Comparison of ENCODE assay signal across 1 cellular context in genomic region chr16:2473999-2474876, GRCh38.
TF ChIP-seq lines count a peak whose summit lies in the region.

No MANE protein-coding gene starts in this region.

TF ChIP-seq in HepG2, 621 proteins besides CTCF, POLR2A, EP300 and RAD21 (continued from another document and continues in another):
- TF ChIP-seq MEF2D (CRISPR knock-in tag; IDR thresholded peaks at IDR 0.05) = no peak
- no peak for TF ChIP-seq MAZ (IDR thresholded peaks at IDR 0.05; ENCODE audit: borderline replicate concordance, low read depth, low read length)
- no peak for TF ChIP-seq MAZ (CRISPR knock-in tag; IDR thresholded peaks at IDR 0.05; ENCODE audit: low read depth)
- TF ChIP-seq TRIM22 (IDR thresholded peaks at IDR 0.05) = no peak
- TF ChIP-seq ZNF577 (CRISPR knock-in tag; IDR thresholded peaks at IDR 0.05; ENCODE audit: borderline replicate concordance, low read depth) = no peak
- no peak for TF ChIP-seq ZFP82 (CRISPR knock-in tag; IDR thresholded peaks at IDR 0.05; ENCODE audit: borderline replicate concordance)
- TF ChIP-seq ZNF468 (CRISPR knock-in tag; IDR thresholded peaks at IDR 0.05) = no peak
- 0 out of 2 replicates have a peak, but pooled peaks have one; percentile 49 for TF ChIP-seq MYC (CRISPR knock-in tag; IDR thresholded peaks at IDR 0.05; ENCODE audit: borderline replicate concordance)
- no peak for TF ChIP-seq SSRP1 (CRISPR knock-in tag; IDR thresholded peaks at IDR 0.05)
- no peak; the same call in 1 of the 2 replicates for TF ChIP-seq ZNF142 (CRISPR knock-in tag; IDR thresholded peaks at IDR 0.05)
- no peak for TF ChIP-seq ARID5B (CRISPR knock-in tag; IDR thresholded peaks at IDR 0.05)
- no peak for TF ChIP-seq ELF4 (CRISPR knock-in tag; IDR thresholded peaks at IDR 0.05; ENCODE audit: borderline replicate concordance)
- TF ChIP-seq KAT8 (CRISPR knock-in tag; IDR thresholded peaks at IDR 0.05) = no peak
- no peak for TF ChIP-seq SMYD3 (CRISPR knock-in tag; IDR thresholded peaks at IDR 0.05)
- no peak for TF ChIP-seq ZNF224 (CRISPR knock-in tag; IDR thresholded peaks at IDR 0.05)
- TF ChIP-seq, protein P1, sequence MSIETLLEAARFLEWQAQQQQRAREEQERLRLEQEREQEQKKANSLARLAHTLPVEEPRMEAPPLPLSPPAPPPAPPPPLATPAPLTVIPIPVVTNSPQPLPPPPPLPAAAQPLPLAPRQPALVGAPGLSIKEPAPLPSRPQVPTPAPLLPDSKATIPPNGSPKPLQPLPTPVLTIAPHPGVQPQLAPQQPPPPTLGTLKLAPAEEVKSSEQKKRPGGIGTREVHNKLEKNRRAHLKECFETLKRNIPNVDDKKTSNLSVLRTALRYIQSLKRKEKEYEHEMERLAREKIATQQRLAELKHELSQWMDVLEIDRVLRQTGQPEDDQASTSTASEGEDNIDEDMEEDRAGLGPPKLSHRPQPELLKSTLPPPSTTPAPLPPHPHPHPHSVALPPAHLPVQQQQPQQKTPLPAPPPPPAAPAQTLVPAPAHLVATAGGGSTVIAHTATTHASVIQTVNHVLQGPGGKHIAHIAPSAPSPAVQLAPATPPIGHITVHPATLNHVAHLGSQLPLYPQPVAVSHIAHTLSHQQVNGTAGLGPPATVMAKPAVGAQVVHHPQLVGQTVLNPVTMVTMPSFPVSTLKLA (IDR thresholded peaks at IDR 0.05) = no peak
- TF ChIP-seq ZSCAN31 (CRISPR knock-in tag; IDR thresholded peaks at IDR 0.05; ENCODE audit: low read depth) = no peak; the same call in 1 of the 2 replicates
- TF ChIP-seq, protein P2, sequence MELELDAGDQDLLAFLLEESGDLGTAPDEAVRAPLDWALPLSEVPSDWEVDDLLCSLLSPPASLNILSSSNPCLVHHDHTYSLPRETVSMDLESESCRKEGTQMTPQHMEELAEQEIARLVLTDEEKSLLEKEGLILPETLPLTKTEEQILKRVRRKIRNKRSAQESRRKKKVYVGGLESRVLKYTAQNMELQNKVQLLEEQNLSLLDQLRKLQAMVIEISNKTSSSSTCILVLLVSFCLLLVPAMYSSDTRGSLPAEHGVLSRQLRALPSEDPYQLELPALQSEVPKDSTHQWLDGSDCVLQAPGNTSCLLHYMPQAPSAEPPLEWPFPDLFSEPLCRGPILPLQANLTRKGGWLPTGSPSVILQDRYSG (CRISPR knock-in tag; IDR thresholded peaks at IDR 0.05) = no peak
- no peak for TF ChIP-seq ELF3 (CRISPR knock-in tag; IDR thresholded peaks at IDR 0.05)
- no peak for TF ChIP-seq ZNF512 (CRISPR knock-in tag; IDR thresholded peaks at IDR 0.05)
- TF ChIP-seq ZNF580 (CRISPR knock-in tag; IDR thresholded peaks at IDR 0.05; ENCODE audit: borderline replicate concordance, low read depth) = no peak
- TF ChIP-seq RFX5 (IDR thresholded peaks at IDR 0.05; ENCODE audit: low read depth, low read length) = no peak
- no peak for TF ChIP-seq TAF1 (CRISPR knock-in tag; IDR thresholded peaks at IDR 0.05)
- TF ChIP-seq KDM5A (IDR thresholded peaks at IDR 0.05; ENCODE audit: borderline replicate concordance, low read length) = no peak
- peak; percentile 21; the same call in 1 of the 2 replicates for TF ChIP-seq ZFY (CRISPR knock-in tag; IDR thresholded peaks at IDR 0.05)
- no peak for TF ChIP-seq NR2F6 (IDR thresholded peaks at IDR 0.05)
- no peak for TF ChIP-seq NR2F6 (CRISPR knock-in tag; IDR thresholded peaks at IDR 0.05)
- no peak for TF ChIP-seq ZFP36L2 (CRISPR knock-in tag; IDR thresholded peaks at IDR 0.05)
- no peak for TF ChIP-seq GZF1 (CRISPR knock-in tag; IDR thresholded peaks at IDR 0.05)
- no peak for TF ChIP-seq ZZZ3 (CRISPR knock-in tag; IDR thresholded peaks at IDR 0.05; ENCODE audit: borderline replicate concordance)
- TF ChIP-seq, protein P3, sequence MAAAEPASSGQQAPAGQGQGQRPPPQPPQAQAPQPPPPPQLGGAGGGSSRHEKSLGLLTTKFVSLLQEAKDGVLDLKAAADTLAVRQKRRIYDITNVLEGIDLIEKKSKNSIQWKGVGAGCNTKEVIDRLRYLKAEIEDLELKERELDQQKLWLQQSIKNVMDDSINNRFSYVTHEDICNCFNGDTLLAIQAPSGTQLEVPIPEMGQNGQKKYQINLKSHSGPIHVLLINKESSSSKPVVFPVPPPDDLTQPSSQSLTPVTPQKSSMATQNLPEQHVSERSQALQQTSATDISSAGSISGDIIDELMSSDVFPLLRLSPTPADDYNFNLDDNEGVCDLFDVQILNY (CRISPR knock-in tag; conservative IDR thresholded peaks at IDR 0.05) = no peak
- no peak for TF ChIP-seq GPN1 (CRISPR knock-in tag; IDR thresholded peaks at IDR 0.05; ENCODE audit: borderline replicate concordance)
- no peak for TF ChIP-seq WIZ (CRISPR knock-in tag; IDR thresholded peaks at IDR 0.05)
- no peak for TF ChIP-seq ZNF136 (CRISPR knock-in tag; IDR thresholded peaks at IDR 0.05; ENCODE audit: low read depth)
- no peak for TF ChIP-seq TBX3 (IDR thresholded peaks at IDR 0.05; ENCODE audit: borderline replicate concordance)
- no peak for TF ChIP-seq CBX1 (IDR thresholded peaks at IDR 0.05; ENCODE audit: low read depth)
- no peak for TF ChIP-seq ZBTB10 (CRISPR knock-in tag; IDR thresholded peaks at IDR 0.05; ENCODE audit: borderline replicate concordance)
- TF ChIP-seq RBM39 (IDR thresholded peaks at IDR 0.05; ENCODE audit: low read depth, low read length, poor library complexity, severe bottlenecking) = no peak
- TF ChIP-seq, protein P4, sequence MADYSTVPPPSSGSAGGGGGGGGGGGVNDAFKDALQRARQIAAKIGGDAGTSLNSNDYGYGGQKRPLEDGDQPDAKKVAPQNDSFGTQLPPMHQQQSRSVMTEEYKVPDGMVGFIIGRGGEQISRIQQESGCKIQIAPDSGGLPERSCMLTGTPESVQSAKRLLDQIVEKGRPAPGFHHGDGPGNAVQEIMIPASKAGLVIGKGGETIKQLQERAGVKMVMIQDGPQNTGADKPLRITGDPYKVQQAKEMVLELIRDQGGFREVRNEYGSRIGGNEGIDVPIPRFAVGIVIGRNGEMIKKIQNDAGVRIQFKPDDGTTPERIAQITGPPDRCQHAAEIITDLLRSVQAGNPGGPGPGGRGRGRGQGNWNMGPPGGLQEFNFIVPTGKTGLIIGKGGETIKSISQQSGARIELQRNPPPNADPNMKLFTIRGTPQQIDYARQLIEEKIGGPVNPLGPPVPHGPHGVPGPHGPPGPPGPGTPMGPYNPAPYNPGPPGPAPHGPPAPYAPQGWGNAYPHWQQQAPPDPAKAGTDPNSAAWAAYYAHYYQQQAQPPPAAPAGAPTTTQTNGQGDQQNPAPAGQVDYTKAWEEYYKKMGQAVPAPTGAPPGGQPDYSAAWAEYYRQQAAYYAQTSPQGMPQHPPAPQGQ (CRISPR knock-in tag; IDR thresholded peaks at IDR 0.05; ENCODE audit: borderline replicate concordance) = no peak
- TF ChIP-seq FLYWCH1 (CRISPR knock-in tag; IDR thresholded peaks at IDR 0.05) = no peak
- TF ChIP-seq ZBTB7B (CRISPR knock-in tag; IDR thresholded peaks at IDR 0.05) = no peak
- TF ChIP-seq ZNF256 (CRISPR knock-in tag; conservative IDR thresholded peaks at IDR 0.05) = no peak
